ENCODE assay signal across 8 cellular contexts in the genomic region with DNA sequence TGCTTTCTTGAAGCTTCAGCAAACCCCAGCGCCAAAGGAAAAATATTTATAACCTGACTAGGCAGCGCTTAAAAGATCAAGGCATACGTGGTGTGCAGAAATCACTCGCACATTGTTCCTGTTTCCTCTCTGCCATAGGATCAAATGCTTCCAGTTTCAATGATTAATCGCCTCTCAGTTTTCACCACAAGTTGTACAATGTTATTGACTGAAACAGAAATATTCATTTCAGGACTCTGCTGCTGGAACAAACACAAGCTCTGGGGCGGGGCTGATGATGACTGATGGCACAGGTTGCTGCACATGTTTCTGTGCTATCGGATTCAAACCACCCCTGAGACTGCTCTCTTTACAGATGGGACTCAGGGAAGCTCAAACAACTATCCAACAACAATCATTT.
DNase-seq lines count a peak whose midpoint lies in the region; ATAC-seq lines count a peak whose summit lies in the region.

No MANE protein-coding gene starts in this region.

- peak; percentile 34 for DNase-seq in stimulated activated naive CD4-positive, alpha-beta T cell treated with Interleukin-2 at 50 U/mL for 16 hours (lab: John Stamatoyannopoulos, UW)
- DNase-seq in stimulated activated naive CD4-positive, alpha-beta T cell (lab: John Stamatoyannopoulos, UW) = no peak
- DNase-seq in amniotic epithelial cell (ENCODE audit: low read depth) (peak; percentile 29), NCI-H510A treated with DMSO at 0.1 percent for 48 hours (lab: John Stamatoyannopoulos, UW) (no peak), NCI-H526 treated with DMSO at 0.1 percent for 48 hours (lab: John Stamatoyannopoulos, UW) (no peak)
- DNase-seq in stimulated activated naive CD8-positive, alpha-beta T cell treated with anti-CD3 and anti-CD28 coated beads, Interleukin-15, Interleukin-2, amounts not matched to agents 100 U/mL and 50 U/mL, for 24 hours = peak; percentile 70
- no peak for DNase-seq in effector CD8-positive, alpha-beta T cell (lab: John Stamatoyannopoulos, UW)

- peak; percentile 84 for ATAC-seq in HG03469 (IDR thresholded peaks at IDR 0.05; ENCODE audit: unreplicated experiment)
- peak; percentile 97 for ATAC-seq in stimulated activated naive CD8-positive, alpha-beta T cell treated with anti-CD3 and anti-CD28 coated beads, Interleukin-15, Interleukin-2, amounts not matched to agents 100 U/mL and 50 U/mL, for 24 hours

Comparison
In these comparisons a context has a peak if more than half of its experiments do, and no peak if none do; other contexts are left out.
1. DNase-seq: peak in stimulated activated naive CD4-positive, alpha-beta T cell treated with Interleukin-2 at 50 U/mL for 16 hours (single experiment), amniotic epithelial cell (single experiment) and stimulated activated naive CD8-positive, alpha-beta T cell treated with anti-CD3 and anti-CD28 coated beads, Interleukin-15, Interleukin-2, amounts not matched to agents 100 U/mL and 50 U/mL, for 24 hours (single experiment); none in stimulated activated naive CD4-positive, alpha-beta T cell (0 of 6), effector CD8-positive, alpha-beta T cell (single experiment), NCI-H510A treated with DMSO at 0.1 percent for 48 hours (single experiment) and NCI-H526 treated with DMSO at 0.1 percent for 48 hours (single experiment).